Comparison of ENCODE assay signal across 2 cellular contexts in genomic region chr3:54960736-54961135, GRCh38.
TF ChIP-seq lines count a peak whose summit lies in the region.

No MANE protein-coding gene starts in this region.

TF ChIP-seq in SK-N-SH, 30 proteins besides CTCF, POLR2A, EP300 and RAD21 (continued from another document):
- TF ChIP-seq TEAD4 (IDR thresholded peaks at IDR 0.05; ENCODE audit: borderline replicate concordance, insufficient read depth) = no peak
- TF ChIP-seq EZH2phosphoT487 (IDR thresholded peaks at IDR 0.05; ENCODE audit: borderline replicate concordance, low read depth) = no peak
- TF ChIP-seq GABPA (IDR thresholded peaks at IDR 0.05; ENCODE audit: low read depth) = no peak
- TF ChIP-seq YY1 (IDR thresholded peaks at IDR 0.05; ENCODE audit: low read depth) = no peak
- TF ChIP-seq FOXM1 (IDR thresholded peaks at IDR 0.05; ENCODE audit: low read depth) = no peak
- no peak for TF ChIP-seq POLR2AphosphoS5 (IDR thresholded peaks at IDR 0.05; ENCODE audit: low read depth, low read length)
- TF ChIP-seq CHD2 (IDR thresholded peaks at IDR 0.05; ENCODE audit: low read length, partially characterized antibody) = no peak
- no peak for TF ChIP-seq MXI1 (IDR thresholded peaks at IDR 0.05; ENCODE audit: low read depth, low read length)
- no peak for TF ChIP-seq TCF12 (IDR thresholded peaks at IDR 0.05)
- TF ChIP-seq SIN3A (IDR thresholded peaks at IDR 0.05; ENCODE audit: borderline replicate concordance, low read depth, low read length) = no peak
- TF ChIP-seq GATA2 (CRISPR knock-in tag; IDR thresholded peaks at IDR 0.05) = no peak
- TF ChIP-seq IRF3 (IDR thresholded peaks at IDR 0.05; ENCODE audit: low read depth, low read length) = no peak

TF ChIP-seq in SK-N-SH treated with all-trans-retinoic acid at 6 μM for 48 hours, 23 proteins besides CTCF, POLR2A, EP300 and RAD21 (continued from another document):
- no peak for TF ChIP-seq POU6F1 (CRISPR knock-in tag; IDR thresholded peaks at IDR 0.05; ENCODE audit: borderline replicate concordance, low read depth)
- TF ChIP-seq CREB5 (CRISPR knock-in tag; IDR thresholded peaks at IDR 0.05; ENCODE audit: low read depth) = no peak
- TF ChIP-seq ISL1 (CRISPR knock-in tag; IDR thresholded peaks at IDR 0.05) = no peak
- no peak for TF ChIP-seq ZFP3 (CRISPR knock-in tag; IDR thresholded peaks at IDR 0.05)
- no peak for TF ChIP-seq TSHZ2 (CRISPR knock-in tag; IDR thresholded peaks at IDR 0.05)
- no peak for TF ChIP-seq ZNF8 (CRISPR knock-in tag; IDR thresholded peaks at IDR 0.05)
- no peak for TF ChIP-seq ZC3H10 (CRISPR knock-in tag; IDR thresholded peaks at IDR 0.05)
- no peak for TF ChIP-seq CSRNP3 (CRISPR knock-in tag; IDR thresholded peaks at IDR 0.05)
- TF ChIP-seq CSDC2 (CRISPR knock-in tag; IDR thresholded peaks at IDR 0.05) = no peak
- TF ChIP-seq ESRRG (CRISPR knock-in tag; IDR thresholded peaks at IDR 0.05) = no peak
- TF ChIP-seq PPARA (CRISPR knock-in tag; IDR thresholded peaks at IDR 0.05; ENCODE audit: borderline replicate concordance) = no peak
- no peak for TF ChIP-seq PATZ1 (CRISPR knock-in tag; IDR thresholded peaks at IDR 0.05; ENCODE audit: borderline replicate concordance)
- TF ChIP-seq TOX (CRISPR knock-in tag; IDR thresholded peaks at IDR 0.05; ENCODE audit: borderline replicate concordance) = no peak
- TF ChIP-seq ARNTL (CRISPR knock-in tag; IDR thresholded peaks at IDR 0.05; ENCODE audit: borderline replicate concordance, low read depth) = no peak
- TF ChIP-seq ZNF565 (CRISPR knock-in tag; conservative IDR thresholded peaks at IDR 0.05; ENCODE audit: low read depth) = no peak
- TF ChIP-seq BACH2 (CRISPR knock-in tag; IDR thresholded peaks at IDR 0.05; ENCODE audit: borderline replicate concordance) = no peak
